7 cellular contexts compared by ENCODE assay signal in the genomic region with DNA sequence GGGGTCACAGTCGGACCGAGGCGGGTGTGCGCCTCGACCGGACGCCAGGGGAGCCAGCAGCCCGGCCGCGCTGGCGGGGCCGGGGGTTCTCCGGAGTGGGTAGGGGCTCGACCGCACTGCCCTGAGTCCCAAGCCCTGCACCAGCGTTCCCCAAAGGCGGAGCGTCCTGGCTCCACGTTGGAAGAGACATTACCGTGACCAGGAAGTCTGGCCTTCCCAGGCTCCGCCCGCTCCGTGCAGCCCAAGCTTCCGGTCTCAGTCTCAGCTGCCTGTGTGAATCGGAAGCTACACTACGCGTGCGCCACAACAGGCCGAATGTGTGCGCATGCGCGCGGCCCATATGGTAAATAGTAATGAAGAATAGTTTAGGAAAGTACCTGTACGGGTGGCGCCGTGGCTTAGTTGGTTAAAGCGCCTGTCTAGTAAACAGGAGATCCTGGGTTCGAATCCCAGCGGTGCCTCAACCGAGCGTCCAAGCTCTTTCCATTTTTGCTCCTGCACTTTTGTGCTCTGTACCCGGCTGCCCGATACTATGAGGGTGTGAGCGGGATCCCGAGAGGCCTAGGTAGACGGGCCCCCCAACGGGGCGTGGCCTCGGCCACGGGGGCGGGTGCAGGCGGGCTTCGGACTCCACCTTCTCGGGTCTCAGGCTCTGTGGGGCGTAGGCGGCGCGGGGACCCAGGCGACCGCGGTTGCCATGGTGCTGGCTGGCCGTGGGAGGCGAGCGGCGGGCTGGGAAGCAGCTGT. TPM values are rescaled to one million over a fixed set of nuclear protein-coding genes. Genes with fewer than 3 reads are reported as not detected.
DNase-seq lines count a peak whose midpoint lies in the region; ATAC-seq and TF ChIP-seq lines count a peak whose summit lies in the region.

No MANE protein-coding gene starts in this region.

- H3K27ac ChIP-seq in hepatocyte: peak overlapping the region; percentile 90

- peaks cover 28% of the 10 kb centered on the region for H3K4me1 Mint-ChIP-seq in T-helper 2 cell treated with Interferon-gamma antibody and Interleukin-4, amounts not matched to agents 5 μg/mL and 100 μg/mL, for 36 hours (ENCODE audit: low read depth)

- no peaks in the 10 kb centered on the region for H3K9me2 ChIP-seq in hepatocyte (replicated peaks; ENCODE audit: insufficient read depth)

- in situ Hi-C loops in astrocyte of the cerebellum (cut with HindIII; ENCODE audit: low sequenced_read_pairs): no loop called here

- peaks cover 12% of the 10 kb centered on the region for H3K27me3 Mint-ChIP-seq in T-helper 2 cell treated with Interferon-gamma antibody and Interleukin-4, amounts not matched to agents 5 μg/mL and 100 μg/mL, for 36 hours (ENCODE audit: low read depth)

- WGBS in hepatocyte (ENCODE audit: low lambda C conversion rate, missing lambda C conversion rate): 1% methylated on average over 47 of the region's 65 CpGs

- H3K27me3 ChIP-seq in hepatocyte: no peaks in the 10 kb centered on the region

- H3K27ac Mint-ChIP-seq in T-helper 2 cell treated with Interferon-gamma antibody and Interleukin-4, amounts not matched to agents 5 μg/mL and 100 μg/mL, for 36 hours: peak overlapping the region; percentile 93

- no peaks in the 10 kb centered on the region for H3K9me3 Mint-ChIP-seq in T-helper 2 cell treated with Interferon-gamma antibody and Interleukin-4, amounts not matched to agents 5 μg/mL and 100 μg/mL, for 36 hours

- DNase-seq in NCI-H187 (lab: John Stamatoyannopoulos, UW) (peak; percentile 98 to 100), astrocyte of the cerebellum (ENCODE audit: low read depth) (peak; percentile 96), hepatocyte (ENCODE audit: low spot score) (peak; percentile 97), renal cortical epithelial cell (ENCODE audit: low read depth) (peak; percentile 93)
- DNase-seq in T-helper 2 cell treated with Interferon-gamma antibody and Interleukin-4, amounts not matched to agents 5 μg/mL and 100 μg/mL, for 36 hours (ENCODE audit: low spot score): peak; percentile 98

- H3K36me3 Mint-ChIP-seq in T-helper 2 cell treated with Interferon-gamma antibody and Interleukin-4, amounts not matched to agents 5 μg/mL and 100 μg/mL, for 36 hours (ENCODE audit: low read depth): peaks cover 6% of the 10 kb centered on the region

- H3K4me1 ChIP-seq in hepatocyte (ENCODE audit: insufficient read depth): peaks cover 8% of the 10 kb centered on the region

- H3K4me3 Mint-ChIP-seq in T-helper 2 cell treated with Interferon-gamma antibody and Interleukin-4, amounts not matched to agents 5 μg/mL and 100 μg/mL, for 36 hours: peak overlapping the region; percentile 95

- H3K9me3 ChIP-seq in hepatocyte (ENCODE audit: low read depth): no peaks in the 10 kb centered on the region

- ATAC-seq in GM18498 (IDR thresholded peaks at IDR 0.05; ENCODE audit: unreplicated experiment) (peak; percentile 81), HG02938 (IDR thresholded peaks at IDR 0.05; ENCODE audit: unreplicated experiment) (peak; percentile 77)

- peak overlapping the region; percentile 90 for H3K4me3 ChIP-seq in astrocyte of the cerebellum (ENCODE audit: low read depth, low read length)
- peak overlapping the region; percentile 35 for H3K4me3 ChIP-seq in hepatocyte

- no peaks in the 10 kb centered on the region for H3K36me3 ChIP-seq in hepatocyte (replicated peaks; ENCODE audit: insufficient read depth, low read depth)

- peak overlapping the region; percentile 61 for H2AFZ ChIP-seq in hepatocyte

- peak overlapping the region; percentile 93 for H3K4me2 ChIP-seq in hepatocyte

- TF ChIP-seq CTCF in astrocyte of the cerebellum (IDR thresholded peaks at IDR 0.05; ENCODE audit: low read depth, low read length, missing control alignments) (peak; percentile 24), hepatocyte (IDR thresholded peaks at IDR 0.05; ENCODE audit: poor library complexity) (no peak)

- H4K20me1 ChIP-seq in hepatocyte (ENCODE audit: insufficient read depth, poor library complexity, severe bottlenecking): no peaks in the 10 kb centered on the region

- peaks cover 14% of the 10 kb centered on the region for H3K79me2 ChIP-seq in hepatocyte

RNA-seq across cellular contexts. Expression of gene LRP3, which starts 17.3 kb away (rescaled TPM):
- total RNA-seq in hepatocyte (35.1 and 37.4 TPM in 2 replicates), renal cortical epithelial cell (6.3 and 11.4 TPM in 2 replicates)
- 35.5 and 44.0 TPM in 2 replicates for polyA plus RNA-seq in hepatocyte

RNA-seq across cellular contexts. Expression of gene WDR88, which starts 44.9 kb away (rescaled TPM):
- not detected in 2 replicates for total RNA-seq in hepatocyte
- polyA plus RNA-seq in hepatocyte: 0.11 and 0.61 TPM in 2 replicates
- total RNA-seq in renal cortical epithelial cell: not detected in 2 replicates

RNA-seq across cellular contexts. Expression of gene SLC7A10, which starts 48.8 kb away (rescaled TPM):
- 4.5 and 5.5 TPM in 2 replicates for total RNA-seq in hepatocyte
- polyA plus RNA-seq in hepatocyte: 4.3 and 7.3 TPM in 2 replicates
- total RNA-seq in renal cortical epithelial cell: not detected in 2 replicates

Comparison
In these comparisons a context has a peak if more than half of its experiments do, and no peak if none do; other contexts are left out.
1. Peak in every context shown above with its lines: DNase-seq, ATAC-seq, H3K4me3 ChIP-seq and H3K27ac ChIP-seq.